In the genomic region with DNA sequence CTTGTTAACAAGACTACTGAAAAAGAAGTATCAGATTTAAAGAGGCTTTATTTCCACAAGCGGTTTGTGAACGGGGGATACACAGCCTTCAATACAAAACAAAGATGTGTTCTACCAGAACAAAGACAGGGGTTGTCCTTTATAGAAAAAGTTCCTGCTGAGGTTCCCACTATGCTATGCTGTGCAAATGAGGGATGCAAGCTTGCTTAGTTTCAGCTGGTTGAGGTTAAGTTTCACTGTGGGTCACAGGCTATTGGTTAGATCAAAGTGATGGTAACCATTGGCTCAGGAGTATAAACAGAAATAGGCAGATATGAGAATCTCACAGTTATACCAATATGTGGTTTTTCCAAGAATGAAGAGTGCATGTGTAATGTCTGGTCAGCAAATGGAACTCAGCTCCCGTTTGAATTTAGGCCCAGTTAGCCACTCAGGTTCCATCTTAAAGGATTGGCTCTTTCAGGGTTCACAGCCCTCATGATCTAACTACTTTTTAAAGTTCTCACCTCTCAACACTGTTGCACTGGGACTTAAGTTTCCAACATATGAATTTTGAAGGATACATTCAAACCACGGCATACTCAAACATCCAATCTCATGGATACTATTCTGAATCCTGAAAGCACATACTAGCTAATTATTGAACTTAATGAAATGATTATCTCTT, we compare ENCODE assay signal across 1 cellular context.
TF ChIP-seq lines count a peak whose summit lies in the region.

No MANE protein-coding gene starts in this region.

TF ChIP-seq in GM23338, 12 proteins besides CTCF, POLR2A, EP300 and RAD21 (continued from another document):
- TF ChIP-seq, protein P1, sequence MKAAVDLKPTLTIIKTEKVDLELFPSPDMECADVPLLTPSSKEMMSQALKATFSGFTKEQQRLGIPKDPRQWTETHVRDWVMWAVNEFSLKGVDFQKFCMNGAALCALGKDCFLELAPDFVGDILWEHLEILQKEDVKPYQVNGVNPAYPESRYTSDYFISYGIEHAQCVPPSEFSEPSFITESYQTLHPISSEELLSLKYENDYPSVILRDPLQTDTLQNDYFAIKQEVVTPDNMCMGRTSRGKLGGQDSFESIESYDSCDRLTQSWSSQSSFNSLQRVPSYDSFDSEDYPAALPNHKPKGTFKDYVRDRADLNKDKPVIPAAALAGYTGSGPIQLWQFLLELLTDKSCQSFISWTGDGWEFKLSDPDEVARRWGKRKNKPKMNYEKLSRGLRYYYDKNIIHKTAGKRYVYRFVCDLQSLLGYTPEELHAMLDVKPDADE (IDR thresholded peaks at IDR 0.05) = no peak
- TF ChIP-seq, protein P2, sequence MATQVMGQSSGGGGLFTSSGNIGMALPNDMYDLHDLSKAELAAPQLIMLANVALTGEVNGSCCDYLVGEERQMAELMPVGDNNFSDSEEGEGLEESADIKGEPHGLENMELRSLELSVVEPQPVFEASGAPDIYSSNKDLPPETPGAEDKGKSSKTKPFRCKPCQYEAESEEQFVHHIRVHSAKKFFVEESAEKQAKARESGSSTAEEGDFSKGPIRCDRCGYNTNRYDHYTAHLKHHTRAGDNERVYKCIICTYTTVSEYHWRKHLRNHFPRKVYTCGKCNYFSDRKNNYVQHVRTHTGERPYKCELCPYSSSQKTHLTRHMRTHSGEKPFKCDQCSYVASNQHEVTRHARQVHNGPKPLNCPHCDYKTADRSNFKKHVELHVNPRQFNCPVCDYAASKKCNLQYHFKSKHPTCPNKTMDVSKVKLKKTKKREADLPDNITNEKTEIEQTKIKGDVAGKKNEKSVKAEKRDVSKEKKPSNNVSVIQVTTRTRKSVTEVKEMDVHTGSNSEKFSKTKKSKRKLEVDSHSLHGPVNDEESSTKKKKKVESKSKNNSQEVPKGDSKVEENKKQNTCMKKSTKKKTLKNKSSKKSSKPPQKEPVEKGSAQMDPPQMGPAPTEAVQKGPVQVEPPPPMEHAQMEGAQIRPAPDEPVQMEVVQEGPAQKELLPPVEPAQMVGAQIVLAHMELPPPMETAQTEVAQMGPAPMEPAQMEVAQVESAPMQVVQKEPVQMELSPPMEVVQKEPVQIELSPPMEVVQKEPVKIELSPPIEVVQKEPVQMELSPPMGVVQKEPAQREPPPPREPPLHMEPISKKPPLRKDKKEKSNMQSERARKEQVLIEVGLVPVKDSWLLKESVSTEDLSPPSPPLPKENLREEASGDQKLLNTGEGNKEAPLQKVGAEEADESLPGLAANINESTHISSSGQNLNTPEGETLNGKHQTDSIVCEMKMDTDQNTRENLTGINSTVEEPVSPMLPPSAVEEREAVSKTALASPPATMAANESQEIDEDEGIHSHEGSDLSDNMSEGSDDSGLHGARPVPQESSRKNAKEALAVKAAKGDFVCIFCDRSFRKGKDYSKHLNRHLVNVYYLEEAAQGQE (IDR thresholded peaks at IDR 0.05; ENCODE audit: unreplicated experiment) = no peak
- TF ChIP-seq EZH2 (IDR thresholded peaks at IDR 0.05; ENCODE audit: low read depth, unreplicated experiment) = no peak
- no peak for TF ChIP-seq EZH2phosphoT487 (IDR thresholded peaks at IDR 0.05; ENCODE audit: unreplicated experiment)
